ENCODE assay signal across 13 cellular contexts in the genomic region with DNA sequence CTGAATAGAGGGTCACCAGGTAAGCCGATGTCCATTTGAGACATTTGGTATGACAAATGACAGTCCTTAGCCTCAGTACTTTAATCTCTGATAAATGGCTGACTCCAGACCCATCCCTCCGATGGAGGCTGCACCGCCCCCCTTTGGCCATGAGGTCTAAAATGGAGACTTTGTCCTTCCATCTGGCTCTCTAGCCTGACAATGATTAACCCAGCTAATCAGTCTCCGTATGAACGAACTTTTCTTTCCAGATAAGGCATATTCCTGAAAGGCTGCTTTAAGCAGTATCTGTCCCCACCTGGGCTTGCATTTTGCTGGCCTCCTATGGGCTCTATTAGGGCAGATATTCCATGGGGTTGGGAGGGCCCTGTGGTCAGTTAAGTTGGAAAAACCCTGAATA.
"Had no signal": no experiment of that assay in that cellular context is flagged by ENCODE, and none has a peak within 500 bp of the region (broad histone marks: within the 10 kb centered on the region; RNA-seq: fewer than 3 reads in every experiment).

No MANE protein-coding gene starts in this region.

- H3K4me3 ChIP-seq: left ventricle myocardium inferior, skin epidermis, tibial nerve had no signal

- H3K4me1 Mint-ChIP-seq: neural crest cell; stimulated activated memory B cell treated with anti-CD40 and anti-IgM and Interleukin-4, amounts not matched to agents 10 μg/mL and 1 μg/mL and 100 μg/mL, for 72 hours had no signal

- H3K4me3 Mint-ChIP-seq: activated naive CD8-positive, alpha-beta T cell; activated T-cell treated with anti-CD3 and anti-CD28 coated beads, Interleukin-2, amount 50 U/mL, for 24 hours; neural crest cell; stimulated activated memory B cell treated with anti-CD40 and anti-IgM and Interleukin-4, amounts not matched to agents 10 μg/mL and 1 μg/mL and 100 μg/mL, for 72 hours had no signal

- ATAC-seq: activated CD4-positive, CD25-positive, alpha-beta regulatory T cell treated with anti-CD3 and anti-CD28 coated beads, Interleukin-2, amount 50 U/mL, for 24 hours; foreskin keratinocyte; stimulated activated memory B cell treated with anti-CD40 and anti-IgM and Interleukin-4, amounts not matched to agents 10 μg/mL and 1 μg/mL and 100 μg/mL, for 72 hours had no signal

- H3K27ac ChIP-seq: foreskin keratinocyte, left ventricle myocardium inferior, skin epidermis, tibial nerve had no signal

- H3K27ac Mint-ChIP-seq: activated naive CD8-positive, alpha-beta T cell; activated T-cell treated with anti-CD3 and anti-CD28 coated beads, Interleukin-2, amount 50 U/mL, for 24 hours; stimulated activated memory B cell treated with anti-CD40 and anti-IgM and Interleukin-4, amounts not matched to agents 10 μg/mL and 1 μg/mL and 100 μg/mL, for 72 hours had no signal

- H3K4me1 ChIP-seq: foreskin keratinocyte had no signal

- DNase-seq: activated effector memory CD4-positive, alpha-beta T cell treated with anti-CD3 and anti-CD28 coated beads, Interleukin-2, amount 50 U/mL, for 16 hours; activated T-cell treated with anti-CD3 and anti-CD28 coated beads, Interleukin-2, amount 50 U/mL, for 24 hours; cerebellar nuclear complex; foreskin keratinocyte; left ventricle myocardium inferior; mesendoderm; T-helper 2 cell had no signal

- H3K36me3 ChIP-seq: left ventricle myocardium inferior, tibial nerve had no signal

- H3K27me3 ChIP-seq: tibial nerve had no signal
